In genomic region chr7:76437873-76438272, GRCh38 we compare ENCODE assay signal across 8 cellular contexts. TPM values are rescaled to one million over a fixed set of nuclear protein-coding genes. Genes with fewer than 3 reads are reported as not detected.
A peak's percentile ranks its signal among the peaks of the same experiment; 100 is the strongest.
DNase-seq lines count a peak whose midpoint lies in the region; ATAC-seq, FAIRE-seq and TF ChIP-seq lines count a peak whose summit lies in the region.
"Not testable (repeated sequence)": the region's sequence is repeated elsewhere in the genome, so short reads cannot be mapped to it uniquely, and the experiment has no call there.

No MANE protein-coding gene starts in this region.

- ATAC-seq in A549 (peak; percentile 87 to 92), GM18520 (IDR thresholded peaks at IDR 0.05; ENCODE audit: unreplicated experiment) (peak; percentile 60), HG03196 (IDR thresholded peaks at IDR 0.05; ENCODE audit: unreplicated experiment) (peak; percentile 52)

- TF ChIP-seq CTCF in A549 (IDR thresholded peaks at IDR 0.05) (peak; percentile 60), astrocyte of the spinal cord (IDR thresholded peaks at IDR 0.05; ENCODE audit: low read depth, low read length) (peak; percentile 66)

- not testable (repeated sequence) for H3K4me2 ChIP-seq in A549

- in situ Hi-C loops in astrocyte of the spinal cord (cut with HindIII; ENCODE audit: low sequenced_read_pairs) = not testable (repeated sequence)

- not testable (repeated sequence) for TF ChIP-seq EP300 in A549 (IDR thresholded peaks at IDR 0.05)

- TF ChIP-seq RAD21 in A549 (conservative IDR thresholded peaks at IDR 0.05 in 1 of 2, IDR thresholded peaks at IDR 0.05 in 1 of 2) = peak; percentile 76 to 88

- not testable (repeated sequence) for H3K4me3 ChIP-seq in A549; astrocyte of the spinal cord (ENCODE audit: low read depth, low read length)

- peak; percentile 97 for FAIRE-seq in A549 (lab: Jason Lieb, UNC)

- H3K4me1 ChIP-seq in A549 = not testable (repeated sequence)

- peak in 1 of 2 experiments; percentile 91 for DNase-seq in A549 (ENCODE audit: low read depth in 1 of 2, low spot score in 1 of 2)
- DNase-seq in NCI-H2196 (lab: John Stamatoyannopoulos, UW; ENCODE audit: unreplicated experiment) = peak; percentile 84
- peak; percentile 41 for DNase-seq in UCSD-AML1 (lab: John Stamatoyannopoulos, UW; ENCODE audit: unreplicated experiment)
- peak; percentile 86 for DNase-seq in astrocyte of the spinal cord (ENCODE audit: low read depth, low spot score)
- peak; percentile 62 to 63 for DNase-seq in hippocampal formation (lab: John Stamatoyannopoulos, UW)
- peak; percentile 48 for DNase-seq in retina

- H3K9me3 ChIP-seq in A549 = not testable (repeated sequence)

- CTCF ChIA-PET in A549 (lab: Yijun Ruan, JAX) = not testable (repeated sequence)

- not testable (repeated sequence) for TF ChIP-seq POLR2A in A549 (IDR thresholded peaks at IDR 0.05; ENCODE audit: low read length)

- H3K27ac ChIP-seq in A549 = peak overlapping the region; percentile 70 to 84; a peak in 5 of 6 replicates

- WGBS in A549 (ENCODE audit: missing lambda C conversion rate) = 0% methylated on average over 1 of the region's 2 CpGs

- POLR2A ChIA-PET in A549 (lab: Yijun Ruan, JAX) = not testable (repeated sequence)

TF ChIP-seq in A549, 52 proteins besides CTCF, POLR2A, EP300 and RAD21:
- TF ChIP-seq SMC3 (IDR thresholded peaks at IDR 0.05) (peak; percentile 75), MAX (IDR thresholded peaks at IDR 0.05) (peak; percentile 44; the same call in 1 of the 2 replicates)

RNA-seq across cellular contexts. Expression of gene ZP3, which starts 13.1 kb away (rescaled TPM):
- polyA plus RNA-seq in A549 (2011; rRNA removed) (26.5 and 38.6 TPM in 2 replicates), A549 (2017; fragmentation: RNase III; extraction: RNeasy Plus Mini Kit Qiagen cat#74134 plus additional on column Dnase treatment) (19.5 to 21.4 TPM (median 20.1 TPM) in 3 replicates)
- 23.7 and 28.6 TPM in 2 replicates for polyA plus RNA-seq in A549 (2012; cell fraction: cytosol; rRNA removed)
- polyA plus RNA-seq in A549 (2012; cell fraction: nucleus; rRNA removed) = 31.7 and 32.8 TPM in 2 replicates
- 80.6 and 90.3 TPM in 2 replicates for polyA minus RNA-seq in A549 (2011; rRNA and poly(A)+ RNA removed)

RNA-seq across cellular contexts. Expression of gene DTX2, which starts 23.6 kb away (rescaled TPM):
- polyA plus RNA-seq in A549 (2011; rRNA removed) (11.2 and 13.4 TPM in 2 replicates), A549 (2017; fragmentation: RNase III; extraction: RNeasy Plus Mini Kit Qiagen cat#74134 plus additional on column Dnase treatment) (52.7 to 59.1 TPM (median 52.7 TPM) in 3 replicates)
- polyA plus RNA-seq in A549 (2012; cell fraction: cytosol; rRNA removed) = 31.2 and 39.4 TPM in 2 replicates
- 124 and 146 TPM in 2 replicates for polyA plus RNA-seq in A549 (2012; cell fraction: nucleus; rRNA removed)
- polyA minus RNA-seq in A549 (2011; rRNA and poly(A)+ RNA removed) = 30.9 and 46.6 TPM in 2 replicates

RNA-seq across cellular contexts. Expression of gene SSC4D, which starts 28.4 kb away (rescaled TPM):
- 0.45 and 0.91 TPM in 2 replicates for polyA plus RNA-seq in A549 (2011; rRNA removed)
- polyA plus RNA-seq in A549 (2012; cell fraction: cytosol; rRNA removed) = 1.1 and 1.4 TPM in 2 replicates
- polyA plus RNA-seq in A549 (2012; cell fraction: nucleus; rRNA removed) = 1.7 and 2.3 TPM in 2 replicates
- 0.79 to 1.0 TPM (median 1.0 TPM) in 3 replicates for polyA plus RNA-seq in A549 (2017; fragmentation: RNase III; extraction: RNeasy Plus Mini Kit Qiagen cat#74134 plus additional on column Dnase treatment)
- 0.66 and 0.92 TPM in 2 replicates for polyA minus RNA-seq in A549 (2011; rRNA and poly(A)+ RNA removed)
